In genomic region chr6:143600821-143601220, GRCh38 we compare ENCODE assay signal across 33 cellular contexts.
DNase-seq lines count a peak whose midpoint lies in the region; ATAC-seq, FAIRE-seq and TF ChIP-seq lines count a peak whose summit lies in the region.
"Had no signal": no experiment of that assay in that cellular context is flagged by ENCODE, and none has a peak within 500 bp of the region (broad histone marks: within the 10 kb centered on the region; RNA-seq: fewer than 3 reads in every experiment).

No MANE protein-coding gene starts in this region.

- POLR2A ChIA-PET in K562 (lab: Yijun Ruan, JAX) = no interaction called here

- no peak overlapping the region for H2AFZ ChIP-seq in K562 (ENCODE audit: low read depth, low read length)

- no peaks in the 10 kb centered on the region for H3K9me3 Mint-ChIP-seq in glutamatergic neuron (ENCODE audit: unreplicated experiment)
- H3K9me3 Mint-ChIP-seq: CD4-positive, alpha-beta T cell; CD4-positive, CD25-positive, alpha-beta regulatory T cell; CD8-positive, alpha-beta memory T cell; CD8-positive, alpha-beta T cell had no signal

- CTCF ChIA-PET in K562 (lab: Yijun Ruan, JAX; ENCODE audit: low intra/inter-chr PET ratio) = no interaction called here

- H3K27me3 ChIP-seq in K562 (ENCODE audit: control insufficient read depth in 2 of 2, insufficient read depth in 2 of 2, low read length in 2 of 2) = 0 out of 5 replicates have a peak, but pooled peaks cover 0 to 5% of the 10 kb centered on the region in 2 experiments
- H3K27me3 ChIP-seq: BE2C; BLaER1; BLaER1 treated with 17β-estradiol and CSF1 and Interleukin-3, amounts not matched to agents 10 nM and 100 nM had no signal

- H3K27ac Mint-ChIP-seq in glutamatergic neuron (ENCODE audit: unreplicated experiment) = peak overlapping the region; percentile 11
- H3K27ac Mint-ChIP-seq: B cell; CD4-positive, alpha-beta T cell; CD8-positive, alpha-beta T cell had no signal

- no peaks in the 10 kb centered on the region for H3K36me3 Mint-ChIP-seq in glutamatergic neuron (ENCODE audit: unreplicated experiment)
- H3K36me3 Mint-ChIP-seq: CD8-positive, alpha-beta T cell had no signal

- FAIRE-seq in K562 (lab: Jason Lieb, UNC) = no peak
- FAIRE-seq: A204.1, A549, D721Med had no signal

- no peak for TF ChIP-seq RAD21 in K562 (CRISPR knock-in tag; conservative IDR thresholded peaks at IDR 0.05 in 1 of 2, IDR thresholded peaks at IDR 0.05 in 1 of 2)

- BruUV-seq in K562 (replicated peaks; lab: Mats Ljungman, UMichigan) = no TSS peak

- no peaks in the 10 kb centered on the region for H3K27me3 Mint-ChIP-seq in glutamatergic neuron (ENCODE audit: unreplicated experiment)
- H3K27me3 Mint-ChIP-seq: B cell; CD4-positive, alpha-beta memory T cell; CD4-positive, alpha-beta T cell; CD4-positive, CD25-positive, alpha-beta regulatory T cell had no signal

- no peak for TF ChIP-seq CTCF in K562 (IDR thresholded peaks at IDR 0.05 in 2 of 3, conservative IDR thresholded peaks at IDR 0.05 in 1 of 3; ENCODE audit: insufficient read depth in 2 of 3, low read depth in 1 of 3, low read length in 3 of 3)
- TF ChIP-seq CTCF in glutamatergic neuron (IDR thresholded peaks at IDR 0.05; ENCODE audit: partially characterized antibody, unreplicated experiment) = no peak

- 16% methylated on average over 2 of the region's 2 CpGs for WGBS in K562 (ENCODE audit: insufficient coverage, low coverage, missing lambda C conversion rate)

- TF ChIP-seq EP300 in K562 (IDR thresholded peaks at IDR 0.05; ENCODE audit: low read length) = no peak

- H3K9ac ChIP-seq in K562 (ENCODE audit: insufficient read depth in 1 of 2, low read depth in 2 of 2, low read length in 2 of 2) = no peak overlapping the region
- H3K9ac ChIP-seq: BLaER1; BLaER1 treated with 17β-estradiol and CSF1 and Interleukin-3, amounts not matched to agents 10 nM and 100 nM had no signal

- no peaks in the 10 kb centered on the region for H4K20me1 ChIP-seq in K562 (replicated peaks; ENCODE audit: control insufficient read depth, insufficient read depth, low read length)
- H4K20me1 ChIP-seq: BLaER1 had no signal

- no peaks in the 10 kb centered on the region for H3K79me2 ChIP-seq in K562 (ENCODE audit: control insufficient read depth, insufficient read depth, low read length)

- H3K9me1 ChIP-seq in K562 (ENCODE audit: control insufficient read depth, insufficient read depth, low read length) = no peaks in the 10 kb centered on the region

- DNase-seq in K562 (ENCODE audit: extremely low read depth in 1 of 4, low spot score in 3 of 4) (no peak), glutamatergic neuron (no peak)
- no peak for DNase-seq in stimulated activated naive CD4-positive, alpha-beta T cell treated with Interleukin-2 at 50 U/mL for 16 hours (lab: John Stamatoyannopoulos, UW)
- no peak for DNase-seq in activated naive CD4-positive, alpha-beta T cell (lab: John Stamatoyannopoulos, UW)
- DNase-seq: 8988T; ACHN; AML-193; BE2C; C1 segment of cervical spinal cord; Caco-2; Calu3; CD4-positive, alpha-beta memory T cell; CD4-positive, alpha-beta T cell; CD4-positive, CD25-positive, alpha-beta regulatory T cell; CD8-positive, alpha-beta memory T cell; CD8-positive, alpha-beta T cell; COR-L47; DMS 273 treated with DMSO at 0.1 percent for 48 hours; DMS153; DMS53; DMS79; DMS79 treated with DMSO at 0.1 percent for 48 hours; DND-41; EL had no signal

- no peak for ATAC-seq in K562
- ATAC-seq: A549; CD8-positive, alpha-beta T cell had no signal

- H3K4me3 Mint-ChIP-seq in glutamatergic neuron (ENCODE audit: unreplicated experiment) = no peak overlapping the region
- H3K4me3 Mint-ChIP-seq: B cell; CD14-positive monocyte; CD4-positive, alpha-beta memory T cell; CD4-positive, alpha-beta T cell; CD4-positive, CD25-positive, alpha-beta regulatory T cell; CD8-positive, alpha-beta memory T cell; CD8-positive, alpha-beta T cell had no signal

- no peak overlapping the region for H3K27ac ChIP-seq in K562 (ENCODE audit: extremely low read depth, low read depth, low read length)
- H3K27ac ChIP-seq: 22Rv1; A549; BLaER1; BLaER1 treated with 17β-estradiol and CSF1 and Interleukin-3, amounts not matched to agents 10 nM and 100 nM; C4-2B had no signal

- peaks cover 0 to 3% of the 10 kb centered on the region in 2 experiments; a peak in 1 of 5 replicates for H3K4me1 ChIP-seq in K562 (replicated peaks in 1 of 2; ENCODE audit: control insufficient read depth in 2 of 2, insufficient read depth in 2 of 2, low read length in 2 of 2)
- H3K4me1 ChIP-seq: A549, BE2C had no signal

- H3K4me1 Mint-ChIP-seq in glutamatergic neuron (ENCODE audit: low read depth, unreplicated experiment) = peaks cover 15% of the 10 kb centered on the region

- no peak overlapping the region for H3K4me3 ChIP-seq in K562
- H3K4me3 ChIP-seq: A549; BLaER1; BLaER1 treated with 17β-estradiol and CSF1 and Interleukin-3, amounts not matched to agents 10 nM and 100 nM had no signal

- intact Hi-C loops in K562 (cut with micrococcal nuclease) = no loop called here

- TF ChIP-seq POLR2A in K562 (conservative IDR thresholded peaks at IDR 0.05) = no peak

- in situ Hi-C loops in K562 (cut with MboI) = no loop called here

- no peak overlapping the region for H3K4me2 ChIP-seq in K562 (ENCODE audit: insufficient read depth, low read length)
- H3K4me2 ChIP-seq: A549; BLaER1; BLaER1 treated with 17β-estradiol and CSF1 and Interleukin-3, amounts not matched to agents 10 nM and 100 nM had no signal

- no peaks in the 10 kb centered on the region for H3K9me3 ChIP-seq in K562 (replicated peaks; ENCODE audit: control insufficient read depth, insufficient read depth, low read depth, low read length)
- H3K9me3 ChIP-seq: A549, BE2C, BLaER1 had no signal

- no peaks in the 10 kb centered on the region for H3K36me3 ChIP-seq in K562 (ENCODE audit: control insufficient read depth, insufficient read depth, low read length)
- H3K36me3 ChIP-seq: BE2C; BLaER1; BLaER1 treated with 17β-estradiol and CSF1 and Interleukin-3, amounts not matched to agents 10 nM and 100 nM had no signal

TF ChIP-seq in K562, 482 proteins besides CTCF, POLR2A, EP300 and RAD21 (continues in another document):
- TF ChIP-seq ETV6 (IDR thresholded peaks at IDR 0.05; ENCODE audit: borderline replicate concordance in 1 of 2, low read depth in 2 of 2, low read length in 1 of 2) = no peak
- TF ChIP-seq ETV6 (CRISPR knock-in tag; IDR thresholded peaks at IDR 0.05; ENCODE audit: borderline replicate concordance) = no peak
- no peak for TF ChIP-seq ZNF121 (CRISPR knock-in tag; conservative IDR thresholded peaks at IDR 0.05)
- TF ChIP-seq SRSF7 (optimal IDR thresholded peaks at IDR 0.05; ENCODE audit: low read depth, low read length) = no peak
- no peak for TF ChIP-seq PHF21A (IDR thresholded peaks at IDR 0.05; ENCODE audit: borderline replicate concordance, low read depth)
- no peak for TF ChIP-seq RBM14 (IDR thresholded peaks at IDR 0.05; ENCODE audit: borderline replicate concordance, insufficient read depth, low read depth, low read length)
- TF ChIP-seq CHD4 (IDR thresholded peaks at IDR 0.05; ENCODE audit: insufficient read depth, insufficient replicate concordance, low read depth, low read length, poor library complexity, severe bottlenecking) = peak; percentile 33
- no peak for TF ChIP-seq ZFX (CRISPR knock-in tag; IDR thresholded peaks at IDR 0.05)
- TF ChIP-seq ZBTB11 (CRISPR knock-in tag; IDR thresholded peaks at IDR 0.05) = no peak
- TF ChIP-seq ADNP (tag; IDR thresholded peaks at IDR 0.05) = 0 out of 2 replicates have a peak, but pooled peaks have one; percentile 51
- TF ChIP-seq, protein P1, sequence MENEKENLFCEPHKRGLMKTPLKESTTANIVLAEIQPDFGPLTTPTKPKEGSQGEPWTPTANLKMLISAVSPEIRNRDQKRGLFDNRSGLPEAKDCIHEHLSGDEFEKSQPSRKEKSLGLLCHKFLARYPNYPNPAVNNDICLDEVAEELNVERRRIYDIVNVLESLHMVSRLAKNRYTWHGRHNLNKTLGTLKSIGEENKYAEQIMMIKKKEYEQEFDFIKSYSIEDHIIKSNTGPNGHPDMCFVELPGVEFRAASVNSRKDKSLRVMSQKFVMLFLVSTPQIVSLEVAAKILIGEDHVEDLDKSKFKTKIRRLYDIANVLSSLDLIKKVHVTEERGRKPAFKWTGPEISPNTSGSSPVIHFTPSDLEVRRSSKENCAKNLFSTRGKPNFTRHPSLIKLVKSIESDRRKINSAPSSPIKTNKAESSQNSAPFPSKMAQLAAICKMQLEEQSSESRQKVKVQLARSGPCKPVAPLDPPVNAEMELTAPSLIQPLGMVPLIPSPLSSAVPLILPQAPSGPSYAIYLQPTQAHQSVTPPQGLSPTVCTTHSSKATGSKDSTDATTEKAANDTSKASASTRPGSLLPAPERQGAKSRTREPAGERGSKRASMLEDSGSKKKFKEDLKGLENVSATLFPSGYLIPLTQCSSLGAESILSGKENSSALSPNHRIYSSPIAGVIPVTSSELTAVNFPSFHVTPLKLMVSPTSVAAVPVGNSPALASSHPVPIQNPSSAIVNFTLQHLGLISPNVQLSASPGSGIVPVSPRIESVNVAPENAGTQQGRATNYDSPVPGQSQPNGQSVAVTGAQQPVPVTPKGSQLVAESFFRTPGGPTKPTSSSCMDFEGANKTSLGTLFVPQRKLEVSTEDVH (IDR thresholded peaks at IDR 0.05; ENCODE audit: low read depth, partially characterized antibody) = no peak
